1 cellular context compared by ENCODE assay signal in the genomic region with DNA sequence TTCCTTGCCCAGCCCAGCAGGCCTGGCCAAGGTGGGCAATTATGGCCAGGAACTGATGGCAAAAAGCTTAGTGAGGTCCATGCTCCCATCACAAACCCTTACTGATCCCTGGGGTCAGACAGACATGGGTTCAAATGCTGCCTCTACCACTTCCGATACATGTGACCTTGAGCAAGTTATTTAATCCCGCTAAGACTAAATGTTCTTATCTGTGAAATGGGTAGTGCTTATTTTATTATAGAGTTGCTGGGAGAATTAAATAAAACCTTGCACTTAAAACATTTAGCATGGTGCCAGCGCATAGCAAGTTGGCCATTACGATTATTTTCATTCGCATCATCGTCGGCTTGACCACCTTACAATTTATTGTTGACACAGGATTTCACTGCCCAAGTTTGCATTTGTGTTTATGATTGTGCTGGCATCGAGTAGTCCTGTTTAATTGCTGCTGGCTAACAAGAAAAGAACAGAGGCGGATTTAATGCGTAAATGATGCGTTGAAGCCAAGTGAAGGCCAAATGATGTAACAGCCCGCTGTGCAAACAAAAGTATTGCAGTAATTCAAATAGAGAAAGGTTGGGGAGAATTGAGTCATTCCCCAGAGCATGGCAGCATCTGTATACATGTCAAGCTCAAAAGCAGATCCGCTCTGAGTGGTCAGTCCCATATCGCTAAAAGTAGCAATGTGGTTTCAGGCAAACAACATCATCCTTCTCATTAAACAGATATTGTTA.
A peak's percentile ranks its signal among the peaks of the same experiment; 100 is the strongest.
TF ChIP-seq lines count a peak whose summit lies in the region.

No MANE protein-coding gene starts in this region.

TF ChIP-seq in HEK293, 187 proteins besides CTCF, POLR2A, EP300 and RAD21 (continued from another document):
- TF ChIP-seq, protein P1, sequence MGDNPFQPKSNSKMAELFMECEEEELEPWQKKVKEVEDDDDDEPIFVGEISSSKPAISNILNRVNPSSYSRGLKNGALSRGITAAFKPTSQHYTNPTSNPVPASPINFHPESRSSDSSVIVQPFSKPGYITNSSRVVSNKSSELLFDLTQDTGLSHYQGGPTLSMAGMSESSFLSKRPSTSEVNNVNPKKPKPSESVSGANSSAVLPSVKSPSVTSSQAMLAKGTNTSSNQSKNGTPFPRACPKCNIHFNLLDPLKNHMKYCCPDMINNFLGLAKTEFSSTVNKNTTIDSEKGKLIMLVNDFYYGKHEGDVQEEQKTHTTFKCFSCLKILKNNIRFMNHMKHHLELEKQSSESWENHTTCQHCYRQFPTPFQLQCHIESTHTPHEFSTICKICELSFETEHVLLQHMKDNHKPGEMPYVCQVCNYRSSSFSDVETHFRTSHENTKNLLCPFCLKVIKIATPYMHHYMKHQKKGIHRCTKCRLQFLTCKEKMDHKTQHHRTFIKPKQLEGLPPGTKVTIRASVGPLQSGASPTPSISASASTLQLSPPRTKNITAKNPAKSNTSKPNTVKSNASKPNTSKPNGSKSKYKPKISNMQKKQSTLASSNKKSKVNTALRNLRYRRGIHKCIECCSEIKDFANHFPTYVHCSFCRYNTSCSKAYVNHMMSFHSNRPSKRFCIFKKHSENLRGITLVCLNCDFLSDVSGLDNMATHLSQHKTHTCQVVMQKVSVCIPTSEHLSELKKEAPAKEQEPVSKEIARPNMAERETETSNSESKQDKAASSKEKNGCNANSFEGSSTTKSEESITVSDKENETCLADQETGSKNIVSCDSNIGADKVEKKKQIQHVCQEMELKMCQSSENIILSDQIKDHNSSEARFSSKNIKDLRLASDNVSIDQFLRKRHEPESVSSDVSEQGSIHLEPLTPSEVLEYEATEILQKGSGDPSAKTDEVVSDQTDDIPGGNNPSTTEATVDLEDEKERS (tag by site-specific recombination; IDR thresholded peaks at IDR 0.05) = no peak
- no peak for TF ChIP-seq MEIS1 (CRISPR knock-in tag; IDR thresholded peaks at IDR 0.05; ENCODE audit: borderline replicate concordance)
- peak; percentile 85 for TF ChIP-seq OVOL3 (tag by site-specific recombination; IDR thresholded peaks at IDR 0.05)
- TF ChIP-seq ZNF600 (tag by site-specific recombination; IDR thresholded peaks at IDR 0.05) = peak; percentile 90
- peak; percentile 73; the same call in 1 of the 2 replicates for TF ChIP-seq ZNF324 (tag by site-specific recombination; IDR thresholded peaks at IDR 0.05)
- TF ChIP-seq, protein P2, sequence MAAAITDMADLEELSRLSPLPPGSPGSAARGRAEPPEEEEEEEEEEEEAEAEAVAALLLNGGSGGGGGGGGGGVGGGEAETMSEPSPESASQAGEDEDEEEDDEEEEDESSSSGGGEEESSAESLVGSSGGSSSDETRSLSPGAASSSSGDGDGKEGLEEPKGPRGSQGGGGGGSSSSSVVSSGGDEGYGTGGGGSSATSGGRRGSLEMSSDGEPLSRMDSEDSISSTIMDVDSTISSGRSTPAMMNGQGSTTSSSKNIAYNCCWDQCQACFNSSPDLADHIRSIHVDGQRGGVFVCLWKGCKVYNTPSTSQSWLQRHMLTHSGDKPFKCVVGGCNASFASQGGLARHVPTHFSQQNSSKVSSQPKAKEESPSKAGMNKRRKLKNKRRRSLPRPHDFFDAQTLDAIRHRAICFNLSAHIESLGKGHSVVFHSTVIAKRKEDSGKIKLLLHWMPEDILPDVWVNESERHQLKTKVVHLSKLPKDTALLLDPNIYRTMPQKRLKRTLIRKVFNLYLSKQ (tag by site-specific recombination; IDR thresholded peaks at IDR 0.05; ENCODE audit: borderline replicate concordance) = no peak
- TF ChIP-seq ZBTB1 (tag by site-specific recombination; IDR thresholded peaks at IDR 0.05) = peak; percentile 81; the same call in 1 of the 2 replicates
- no peak for TF ChIP-seq ZNF791 (tag by site-specific recombination; IDR thresholded peaks at IDR 0.05)
- TF ChIP-seq ZNF610 (tag by site-specific recombination; IDR thresholded peaks at IDR 0.05; ENCODE audit: borderline replicate concordance) = no peak; the same call in 1 of the 2 replicates
- no peak for TF ChIP-seq ZNF768 (tag by site-specific recombination; IDR thresholded peaks at IDR 0.05)
- TF ChIP-seq, protein P3, sequence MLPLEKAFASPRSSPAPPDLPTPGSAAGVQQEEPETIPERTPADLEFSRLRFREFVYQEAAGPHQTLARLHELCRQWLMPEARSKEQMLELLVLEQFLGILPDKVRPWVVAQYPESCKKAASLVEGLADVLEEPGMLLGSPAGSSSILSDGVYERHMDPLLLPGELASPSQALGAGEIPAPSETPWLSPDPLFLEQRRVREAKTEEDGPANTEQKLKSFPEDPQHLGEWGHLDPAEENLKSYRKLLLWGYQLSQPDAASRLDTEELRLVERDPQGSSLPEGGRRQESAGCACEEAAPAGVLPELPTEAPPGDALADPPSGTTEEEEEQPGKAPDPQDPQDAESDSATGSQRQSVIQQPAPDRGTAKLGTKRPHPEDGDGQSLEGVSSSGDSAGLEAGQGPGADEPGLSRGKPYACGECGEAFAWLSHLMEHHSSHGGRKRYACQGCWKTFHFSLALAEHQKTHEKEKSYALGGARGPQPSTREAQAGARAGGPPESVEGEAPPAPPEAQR (tag by site-specific recombination; IDR thresholded peaks at IDR 0.05) = no peak
- TF ChIP-seq, protein P4, sequence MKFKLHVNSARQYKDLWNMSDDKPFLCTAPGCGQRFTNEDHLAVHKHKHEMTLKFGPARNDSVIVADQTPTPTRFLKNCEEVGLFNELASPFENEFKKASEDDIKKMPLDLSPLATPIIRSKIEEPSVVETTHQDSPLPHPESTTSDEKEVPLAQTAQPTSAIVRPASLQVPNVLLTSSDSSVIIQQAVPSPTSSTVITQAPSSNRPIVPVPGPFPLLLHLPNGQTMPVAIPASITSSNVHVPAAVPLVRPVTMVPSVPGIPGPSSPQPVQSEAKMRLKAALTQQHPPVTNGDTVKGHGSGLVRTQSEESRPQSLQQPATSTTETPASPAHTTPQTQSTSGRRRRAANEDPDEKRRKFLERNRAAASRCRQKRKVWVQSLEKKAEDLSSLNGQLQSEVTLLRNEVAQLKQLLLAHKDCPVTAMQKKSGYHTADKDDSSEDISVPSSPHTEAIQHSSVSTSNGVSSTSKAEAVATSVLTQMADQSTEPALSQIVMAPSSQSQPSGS (tag by site-specific recombination; IDR thresholded peaks at IDR 0.05; ENCODE audit: low read depth) = peak; percentile 89
- TF ChIP-seq ZNF214 (tag by site-specific recombination; IDR thresholded peaks at IDR 0.05; ENCODE audit: borderline replicate concordance) = no peak
- TF ChIP-seq HOXD13 (CRISPR knock-in tag; IDR thresholded peaks at IDR 0.05; ENCODE audit: borderline replicate concordance) = no peak; the same call in 1 of the 2 replicates
- no peak for TF ChIP-seq ZNF514 (tag by site-specific recombination; IDR thresholded peaks at IDR 0.05)
- TF ChIP-seq, protein P5, sequence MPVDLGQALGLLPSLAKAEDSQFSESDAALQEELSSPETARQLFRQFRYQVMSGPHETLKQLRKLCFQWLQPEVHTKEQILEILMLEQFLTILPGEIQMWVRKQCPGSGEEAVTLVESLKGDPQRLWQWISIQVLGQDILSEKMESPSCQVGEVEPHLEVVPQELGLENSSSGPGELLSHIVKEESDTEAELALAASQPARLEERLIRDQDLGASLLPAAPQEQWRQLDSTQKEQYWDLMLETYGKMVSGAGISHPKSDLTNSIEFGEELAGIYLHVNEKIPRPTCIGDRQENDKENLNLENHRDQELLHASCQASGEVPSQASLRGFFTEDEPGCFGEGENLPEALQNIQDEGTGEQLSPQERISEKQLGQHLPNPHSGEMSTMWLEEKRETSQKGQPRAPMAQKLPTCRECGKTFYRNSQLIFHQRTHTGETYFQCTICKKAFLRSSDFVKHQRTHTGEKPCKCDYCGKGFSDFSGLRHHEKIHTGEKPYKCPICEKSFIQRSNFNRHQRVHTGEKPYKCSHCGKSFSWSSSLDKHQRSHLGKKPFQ (tag by site-specific recombination; IDR thresholded peaks at IDR 0.05) = peak; percentile 26; the same call in 1 of the 2 replicates
- no peak for TF ChIP-seq SETDB1 (IDR thresholded peaks at IDR 0.05; ENCODE audit: insufficient read length, low read length)
- 0 out of 2 replicates have a peak, but pooled peaks have one; percentile 35 for TF ChIP-seq ZNF394 (tag by site-specific recombination; IDR thresholded peaks at IDR 0.05; ENCODE audit: borderline replicate concordance)
- TF ChIP-seq, protein P6, sequence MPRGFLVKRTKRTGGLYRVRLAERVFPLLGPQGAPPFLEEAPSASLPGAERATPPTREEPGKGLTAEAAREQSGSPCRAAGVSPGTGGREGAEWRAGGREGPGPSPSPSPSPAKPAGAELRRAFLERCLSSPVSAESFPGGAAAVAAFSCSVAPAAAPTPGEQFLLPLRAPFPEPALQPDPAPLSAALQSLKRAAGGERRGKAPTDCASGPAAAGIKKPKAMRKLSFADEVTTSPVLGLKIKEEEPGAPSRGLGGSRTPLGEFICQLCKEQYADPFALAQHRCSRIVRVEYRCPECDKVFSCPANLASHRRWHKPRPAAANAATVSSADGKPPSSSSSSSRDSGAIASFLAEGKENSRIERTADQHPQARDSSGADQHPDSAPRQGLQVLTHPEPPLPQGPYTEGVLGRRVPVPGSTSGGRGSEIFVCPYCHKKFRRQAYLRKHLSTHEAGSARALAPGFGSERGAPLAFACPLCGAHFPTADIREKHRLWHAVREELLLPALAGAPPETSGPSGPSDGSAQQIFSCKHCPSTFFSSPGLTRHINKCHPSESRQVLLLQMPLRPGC (tag by site-specific recombination; IDR thresholded peaks at IDR 0.05) = peak; percentile 91
- TF ChIP-seq, protein P7, sequence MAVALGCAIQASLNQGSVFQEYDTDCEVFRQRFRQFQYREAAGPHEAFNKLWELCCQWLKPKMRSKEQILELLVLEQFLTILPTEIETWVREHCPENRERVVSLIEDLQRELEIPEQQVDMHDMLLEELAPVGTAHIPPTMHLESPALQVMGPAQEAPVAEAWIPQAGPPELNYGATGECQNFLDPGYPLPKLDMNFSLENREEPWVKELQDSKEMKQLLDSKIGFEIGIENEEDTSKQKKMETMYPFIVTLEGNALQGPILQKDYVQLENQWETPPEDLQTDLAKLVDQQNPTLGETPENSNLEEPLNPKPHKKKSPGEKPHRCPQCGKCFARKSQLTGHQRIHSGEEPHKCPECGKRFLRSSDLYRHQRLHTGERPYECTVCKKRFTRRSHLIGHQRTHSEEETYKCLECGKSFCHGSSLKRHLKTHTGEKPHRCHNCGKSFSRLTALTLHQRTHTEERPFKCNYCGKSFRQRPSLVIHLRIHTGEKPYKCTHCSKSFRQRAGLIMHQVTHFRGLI (tag by site-specific recombination; IDR thresholded peaks at IDR 0.05) = peak; percentile 49; the same call in 1 of the 2 replicates
- TF ChIP-seq, protein P8, sequence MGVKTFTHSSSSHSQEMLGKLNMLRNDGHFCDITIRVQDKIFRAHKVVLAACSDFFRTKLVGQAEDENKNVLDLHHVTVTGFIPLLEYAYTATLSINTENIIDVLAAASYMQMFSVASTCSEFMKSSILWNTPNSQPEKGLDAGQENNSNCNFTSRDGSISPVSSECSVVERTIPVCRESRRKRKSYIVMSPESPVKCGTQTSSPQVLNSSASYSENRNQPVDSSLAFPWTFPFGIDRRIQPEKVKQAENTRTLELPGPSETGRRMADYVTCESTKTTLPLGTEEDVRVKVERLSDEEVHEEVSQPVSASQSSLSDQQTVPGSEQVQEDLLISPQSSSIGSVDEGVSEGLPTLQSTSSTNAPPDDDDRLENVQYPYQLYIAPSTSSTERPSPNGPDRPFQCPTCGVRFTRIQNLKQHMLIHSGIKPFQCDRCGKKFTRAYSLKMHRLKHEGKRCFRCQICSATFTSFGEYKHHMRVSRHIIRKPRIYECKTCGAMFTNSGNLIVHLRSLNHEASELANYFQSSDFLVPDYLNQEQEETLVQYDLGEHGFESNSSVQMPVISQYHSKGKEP (tag by site-specific recombination; IDR thresholded peaks at IDR 0.05) = peak; percentile 99
